In genomic region chr17:69084911-69085310, GRCh38 we compare ENCODE assay signal across 11 cellular contexts. TPM values are rescaled to one million over a fixed set of nuclear protein-coding genes. Genes with fewer than 3 reads are reported as not detected.
A peak's percentile ranks its signal among the peaks of the same experiment; 100 is the strongest.
DNase-seq lines count a peak whose midpoint lies in the region; ATAC-seq and TF ChIP-seq lines count a peak whose summit lies in the region.
"Had no signal": no experiment of that assay in that cellular context is flagged by ENCODE, and none has a peak within 500 bp of the region (broad histone marks: within the 10 kb centered on the region; RNA-seq: fewer than 3 reads in every experiment).

No MANE protein-coding gene starts in this region.

- TF ChIP-seq CTCF in mammary epithelial cell (conservative IDR thresholded peaks at IDR 0.05 in 1 of 2, IDR thresholded peaks at IDR 0.05 in 1 of 2; ENCODE audit: extremely low read depth in 1 of 2, insufficient read depth in 1 of 2, low read depth in 1 of 2, low read length in 2 of 2), result peak; percentile 30 to 40
- no peak for TF ChIP-seq CTCF in MCF 10A (IDR thresholded peaks at IDR 0.05; ENCODE audit: unreplicated experiment)
- peak; percentile 76 for TF ChIP-seq CTCF in OCI-LY7 (conservative IDR thresholded peaks at IDR 0.05; ENCODE audit: low read length)
- peak; percentile 40 for TF ChIP-seq CTCF in fibroblast of pulmonary artery (IDR thresholded peaks at IDR 0.05; ENCODE audit: low read length, missing control alignments)
- peak; percentile 65 for TF ChIP-seq CTCF in type B pancreatic cell (conservative IDR thresholded peaks at IDR 0.05)

- CTCF ChIA-PET in mammary epithelial cell (lab: Charles Lee; ENCODE audit: low non-redundant PET) (no interaction called here), MCF 10A (lab: Yijun Ruan, JAX) (no interaction called here), OCI-LY7 (lab: Charles Lee; ENCODE audit: unreplicated experiment) (interaction anchor here (0.6 kb wide), 1 partner anchor 299 kb away, joined by 3 read pairs; no protein-coding TSS in a partner anchor)

- 86% methylated on average over 7 of the region's 13 CpGs for WGBS in mammary epithelial cell (ENCODE audit: low coverage, missing lambda C conversion rate)

- no peak overlapping the region for H3K4me3 Mint-ChIP-seq in MCF 10A (ENCODE audit: unreplicated experiment)
- H3K4me3 Mint-ChIP-seq in type B pancreatic cell, result no peak overlapping the region

- ATAC-seq in left cardiac atrium (no peak), GM19397 (IDR thresholded peaks at IDR 0.05; ENCODE audit: unreplicated experiment) (no peak)

- no peak overlapping the region for H3K4me3 ChIP-seq in mammary epithelial cell (replicated peaks in 1 of 3; ENCODE audit: insufficient read depth in 1 of 3, low read depth in 2 of 3, low read length in 3 of 3)
- no peak overlapping the region for H3K4me3 ChIP-seq in OCI-LY7 (ENCODE audit: low read depth, low read length, poor library complexity, severe bottlenecking)
- H3K4me3 ChIP-seq in fibroblast of pulmonary artery (replicated peaks; ENCODE audit: low read depth, low read length), result no peak overlapping the region

- H2AFZ ChIP-seq in mammary epithelial cell (ENCODE audit: low read depth, low read length), result no peak overlapping the region
- no peak overlapping the region for H2AFZ ChIP-seq in OCI-LY7 (ENCODE audit: low read length)

- no TSS peak for BruUV-seq in mammary epithelial cell (replicated peaks; lab: Mats Ljungman, UMichigan)
- BruUV-seq in MCF 10A (replicated peaks; lab: Mats Ljungman, UMichigan), result no TSS peak
- no TSS peak for BruUV-seq in OCI-LY7 (replicated peaks; lab: Mats Ljungman, UMichigan)

- H3K4me2 ChIP-seq in mammary epithelial cell (ENCODE audit: insufficient read depth, low read depth, low read length), result no peak overlapping the region
- no peak overlapping the region for H3K4me2 ChIP-seq in OCI-LY7 (ENCODE audit: low read length)

- peak; percentile 4 for DNase-seq in mammary epithelial cell
- no peak for DNase-seq in MCF 10A (ENCODE audit: unreplicated experiment)
- peak; percentile 55 for DNase-seq in OCI-LY7 (ENCODE audit: low spot score)
- no peak for DNase-seq in fibroblast of pulmonary artery (ENCODE audit: low read depth)
- no peak for DNase-seq in type B pancreatic cell (ENCODE audit: extremely low spot score, unreplicated experiment)
- DNase-seq in left cardiac atrium, result no peak
- no peak for DNase-seq in activated CD8-positive, alpha-beta memory T cell treated with anti-CD3 and anti-CD28 coated beads, Interleukin-2, amount 50 U/mL, for 48 hours
- DNase-seq: COR-L47; effector memory CD4-positive, alpha-beta T cell; stimulated activated CD4-positive, alpha-beta T cell treated with anti-CD3 and anti-CD28 coated beads, Interleukin-4, amount 100 ng/mL, for 24 hours had no signal

- H3K9me3 ChIP-seq in mammary epithelial cell (replicated peaks; ENCODE audit: insufficient read depth, low read length) (peaks cover 5% of the 10 kb centered on the region), OCI-LY7 (ENCODE audit: low read length) (no peaks in the 10 kb centered on the region)

- H4K20me1 ChIP-seq in mammary epithelial cell (ENCODE audit: insufficient read depth, low read length), result no peaks in the 10 kb centered on the region
- H4K20me1 ChIP-seq in OCI-LY7 (ENCODE audit: insufficient read depth, low read length), result no peaks in the 10 kb centered on the region

- H3K9me3 Mint-ChIP-seq in MCF 10A (ENCODE audit: unreplicated experiment) (no peaks in the 10 kb centered on the region), type B pancreatic cell (peaks cover 7% of the 10 kb centered on the region)

- no peak overlapping the region for H3K27ac ChIP-seq in mammary epithelial cell (ENCODE audit: insufficient read depth, low read depth, low read length)
- H3K27ac ChIP-seq in OCI-LY7 (ENCODE audit: low read depth, low read length, poor library complexity, severe bottlenecking), result no peak overlapping the region

- no peaks in the 10 kb centered on the region for H3K27me3 Mint-ChIP-seq in MCF 10A (ENCODE audit: insufficient read depth, unreplicated experiment)
- peaks cover 7% of the 10 kb centered on the region for H3K27me3 Mint-ChIP-seq in type B pancreatic cell

- no peaks in the 10 kb centered on the region for H3K4me1 Mint-ChIP-seq in MCF 10A (ENCODE audit: insufficient read depth, unreplicated experiment)
- H3K4me1 Mint-ChIP-seq in type B pancreatic cell (ENCODE audit: unreplicated experiment), result no peaks in the 10 kb centered on the region

- POLR2A ChIA-PET in MCF 10A (lab: Yijun Ruan, JAX) (no interaction called here), OCI-LY7 (lab: Charles Lee) (interaction anchor here (0.7 to 2.1 kb wide), 2 partner anchors 17 to 167 kb away, joined by 4 to 6 read pairs; no protein-coding TSS in a partner anchor)

- H3K36me3 ChIP-seq in mammary epithelial cell (ENCODE audit: insufficient read depth, low read length), result no peaks in the 10 kb centered on the region
- H3K36me3 ChIP-seq in OCI-LY7 (ENCODE audit: insufficient read depth, low read length), result no peaks in the 10 kb centered on the region

- H3K4me1 ChIP-seq in mammary epithelial cell (ENCODE audit: insufficient read depth, low read length) (no peaks in the 10 kb centered on the region), OCI-LY7 (ENCODE audit: insufficient read depth, low read length, poor library complexity, severe bottlenecking) (no peaks in the 10 kb centered on the region)

- H3K36me3 Mint-ChIP-seq in MCF 10A (ENCODE audit: insufficient read depth, unreplicated experiment), result peaks cover 68% of the 10 kb centered on the region
- H3K36me3 Mint-ChIP-seq in type B pancreatic cell, result no peaks in the 10 kb centered on the region

- H3K9ac ChIP-seq in mammary epithelial cell (ENCODE audit: insufficient read depth, low read length), result no peak overlapping the region

- no peaks in the 10 kb centered on the region for H3K9me2 ChIP-seq in OCI-LY7 (ENCODE audit: insufficient read depth, low read length)

- intact Hi-C loops in mammary epithelial cell (cut with micrococcal nuclease) (no loop called here), MCF 10A (cut with micrococcal nuclease) (no loop called here), OCI-LY7 (cut with micrococcal nuclease; ENCODE audit: unreplicated experiment) (no loop called here), left cardiac atrium (cut with DNase I) (no loop called here)

- H3K27ac Mint-ChIP-seq in MCF 10A (ENCODE audit: low read depth, unreplicated experiment) (no peak overlapping the region), type B pancreatic cell (no peak overlapping the region)

- H3K79me2 ChIP-seq in mammary epithelial cell (ENCODE audit: insufficient read depth, low read length), result no peaks in the 10 kb centered on the region
- H3K79me2 ChIP-seq in OCI-LY7 (ENCODE audit: insufficient read depth, low read depth, low read length), result no peaks in the 10 kb centered on the region

- H3K27me3 ChIP-seq in mammary epithelial cell (ENCODE audit: insufficient read depth, low read length), result no peaks in the 10 kb centered on the region

- dilution Hi-C loops in mammary epithelial cell (cut with HindIII; ENCODE audit: low sequenced_read_pairs), result no loop called here

- in situ Hi-C loops in mammary epithelial cell (cut with MboI; ENCODE audit: low sequenced_read_pairs in 2 of 2), result no loop called here

RNA-seq across cellular contexts. Expression of gene ABCA9, which starts 24.2 kb away (rescaled TPM):
- 1 to 10 TPM in 1 of 2 donors, under 1 TPM in 1; 0.31 to 1.8 TPM for total RNA-seq in mammary epithelial cell
- polyA plus RNA-seq in mammary epithelial cell, result 0.02 TPM
- not detected for polyA minus RNA-seq in mammary epithelial cell
- 4.5 and 7.8 TPM in 2 replicates for total RNA-seq in MCF 10A (2022)
- total RNA-seq in OCI-LY7 (2014; rRNA removed; shearing (Covaris generic)), result 0.47 and 0.88 TPM in 2 replicates
- 0.06 TPM in 1 of 2 replicates, not detected in the other for total RNA-seq in OCI-LY7 (2022)
- 0.19 and 5.0 TPM in 2 replicates for total RNA-seq in type B pancreatic cell (ENCODE audit: low replicate concordance)
- total RNA-seq in left cardiac atrium, result 10 to 100 TPM; 22.5 to 29.7 TPM

RNA-seq across cellular contexts. Expression of gene ABCA6, which starts 56.8 kb away (rescaled TPM):
- 1 to 10 TPM; 1.0 to 5.0 TPM for total RNA-seq in mammary epithelial cell
- 0.34 TPM for polyA plus RNA-seq in mammary epithelial cell
- 0.57 TPM for polyA minus RNA-seq in mammary epithelial cell
- 34.5 TPM in 2 replicates for total RNA-seq in MCF 10A (2022)
- 23.1 and 26.5 TPM in 2 replicates for total RNA-seq in OCI-LY7 (2014; rRNA removed; shearing (Covaris generic))
- 5.2 and 7.3 TPM in 2 replicates for total RNA-seq in OCI-LY7 (2022)
- 0.36 and 0.48 TPM in 2 replicates for total RNA-seq in type B pancreatic cell (ENCODE audit: low replicate concordance)
- total RNA-seq in left cardiac atrium, result 10 to 100 TPM; 30.6 to 42.2 TPM

Comparison
In these comparisons a context has a peak if more than half of its experiments do, and no peak if none do; other contexts are left out.
1. DNase-seq: peak in mammary epithelial cell (single experiment) and OCI-LY7 (single experiment); none in MCF 10A (single experiment), fibroblast of pulmonary artery (single experiment), type B pancreatic cell (single experiment), left cardiac atrium (single experiment) and activated CD8-positive, alpha-beta memory T cell treated with anti-CD3 and anti-CD28 coated beads, Interleukin-2, amount 50 U/mL, for 48 hours (single experiment).